Comparison of ENCODE assay signal across 8 cellular contexts in genomic region chr9:112925058-112925641, GRCh38. TPM values are rescaled to one million over a fixed set of nuclear protein-coding genes. Genes with fewer than 3 reads are reported as not detected.
DNase-seq lines count a peak whose midpoint lies in the region; ATAC-seq and TF ChIP-seq lines count a peak whose summit lies in the region.

No MANE protein-coding gene starts in this region.

- ATAC-seq in HG02973 (IDR thresholded peaks at IDR 0.05; ENCODE audit: unreplicated experiment) (no peak), GM21381 (IDR thresholded peaks at IDR 0.05; ENCODE audit: unreplicated experiment) (no peak)

- H3K4me3 ChIP-seq in AG04449 (ENCODE audit: low read depth, low read length) (no peak overlapping the region), ascending aorta (no peak overlapping the region)
- H3K4me3 ChIP-seq in CD4-positive, alpha-beta memory T cell (ENCODE audit: low read length in 2 of 2) = no peak overlapping the region

- peaks cover 0 to 1% (median 0%) of the 10 kb centered on the region in 4 donors for H3K4me1 Mint-ChIP-seq in CD4-positive, alpha-beta memory T cell

- no peaks in the 10 kb centered on the region for H3K4me1 ChIP-seq in ascending aorta
- no peaks in the 10 kb centered on the region for H3K4me1 ChIP-seq in CD4-positive, alpha-beta memory T cell (ENCODE audit: insufficient read depth, low read length)

- H3K27ac Mint-ChIP-seq in CD4-positive, alpha-beta memory T cell = no peak overlapping the region

- no peaks in the 10 kb centered on the region for H3K36me3 ChIP-seq in ascending aorta
- no peaks in the 10 kb centered on the region for H3K36me3 ChIP-seq in CD4-positive, alpha-beta memory T cell (ENCODE audit: insufficient read depth, low read length)

- DNase-seq in AG04449 (ENCODE audit: low read depth, low spot score) = no peak
- peak; percentile 13 for DNase-seq in NCI-H2196 (lab: John Stamatoyannopoulos, UW; ENCODE audit: unreplicated experiment)
- DNase-seq in ascending aorta (ENCODE audit: low spot score in 2 of 2) = no peak
- peak; percentile 44 to 61 for DNase-seq in lung microvascular endothelial cell (ENCODE audit: low read depth in 2 of 2)
- DNase-seq in CD4-positive, alpha-beta memory T cell = no peak

- H3K9me3 Mint-ChIP-seq in CD4-positive, alpha-beta memory T cell = no peaks in the 10 kb centered on the region

- POLR2A ChIA-PET in AG04449 (lab: Yijun Ruan, JAX) = no interaction called here
- POLR2A ChIA-PET in CD4-positive, alpha-beta memory T cell (lab: Charles Lee; ENCODE audit: partially characterized antibody) = no interaction called here

- no peaks in the 10 kb centered on the region for H3K9me3 ChIP-seq in ascending aorta
- H3K9me3 ChIP-seq in CD4-positive, alpha-beta memory T cell (ENCODE audit: control insufficient read depth in 1 of 2, low read length in 2 of 2) = no peaks in the 10 kb centered on the region

- no peaks in the 10 kb centered on the region for H3K27me3 ChIP-seq in ascending aorta
- no peaks in the 10 kb centered on the region for H3K27me3 ChIP-seq in CD4-positive, alpha-beta memory T cell (ENCODE audit: insufficient read depth, low read length)

- H3K4me3 Mint-ChIP-seq in CD4-positive, alpha-beta memory T cell = no peak overlapping the region

- peaks cover 5 to 17% of the 10 kb centered on the region in 2 donors for H3K27me3 Mint-ChIP-seq in CD4-positive, alpha-beta memory T cell

- intact Hi-C loops in ascending aorta (cut with DNase I) = loop anchor here (5.0 kb wide), 1 partner anchor 187 kb away; no protein-coding TSS in a partner anchor
- intact Hi-C loops in CD4-positive, alpha-beta memory T cell (cut with micrococcal nuclease) = no loop called here

- no peak overlapping the region for H3K27ac ChIP-seq in ascending aorta
- H3K27ac ChIP-seq in CD4-positive, alpha-beta memory T cell (ENCODE audit: low read depth, low read length) = no peak overlapping the region

- TF ChIP-seq CTCF in AG04449 (IDR thresholded peaks at IDR 0.05; ENCODE audit: insufficient read depth, low read length, missing control alignments) = peak; percentile 0
- peak; percentile 46; the same call in 2 of the 3 replicates for TF ChIP-seq CTCF in GM12872 (IDR thresholded peaks at IDR 0.05; ENCODE audit: insufficient read depth, low read depth, low read length)
- peak; percentile 9 to 31 (median 13) for TF ChIP-seq CTCF in ascending aorta (IDR thresholded peaks at IDR 0.05)

- no peaks in the 10 kb centered on the region for H3K36me3 Mint-ChIP-seq in CD4-positive, alpha-beta memory T cell

- CTCF ChIA-PET in AG04449 (lab: Yijun Ruan, JAX) = interaction anchor here (0.9 to 3.6 kb wide), 6 partner anchors 8 to 187 kb away, joined by 4 to 18 read pairs (median 8); no protein-coding TSS in a partner anchor
- CTCF ChIA-PET in CD4-positive, alpha-beta memory T cell (lab: Charles Lee; ENCODE audit: partially characterized antibody) = interaction anchor here (1.6 kb wide), 1 partner anchor 187 kb away, joined by 3 read pairs; no protein-coding TSS in a partner anchor

RNA-seq across cellular contexts. Expression of gene SLC46A2, which starts 34.5 kb away (rescaled TPM):
- total RNA-seq in ascending aorta (not detected), lung microvascular endothelial cell (not detected in 2 replicates)
- not detected for total RNA-seq in CD4-positive, alpha-beta memory T cell
- not detected for polyA plus RNA-seq in CD4-positive, alpha-beta memory T cell

Comparison
In these comparisons a context has a peak if more than half of its experiments do, and no peak if none do; other contexts are left out.
1. DNase-seq: peak in NCI-H2196 (single experiment) and lung microvascular endothelial cell (2 of 2); none in AG04449 (single experiment), ascending aorta (0 of 2) and CD4-positive, alpha-beta memory T cell (0 of 5).
2. Peak in every context shown above with its lines, with median percentiles within 50 percentile points of each other: CTCF ChIP-seq.